ENCODE assay signal across 1 cellular context in the genomic region with DNA sequence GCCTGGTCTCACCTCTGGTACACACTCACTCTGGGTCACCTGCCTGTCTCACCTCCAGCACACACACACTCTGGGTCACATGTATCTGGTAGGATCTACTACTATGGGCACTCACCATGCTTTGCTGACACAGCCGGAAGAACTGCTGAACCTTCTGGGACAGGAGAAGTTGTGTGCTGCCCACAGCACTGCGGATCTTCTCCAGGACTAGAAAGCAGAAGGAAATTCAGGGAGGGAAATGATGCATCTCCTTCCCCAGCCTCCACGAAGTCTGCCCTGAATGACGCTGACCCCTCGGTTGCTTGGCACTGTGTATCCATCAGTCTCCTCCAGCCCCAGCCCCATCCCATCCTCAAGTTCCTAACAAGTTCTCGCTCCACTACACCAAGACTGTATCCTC.
TF ChIP-seq lines count a peak whose summit lies in the region.

No MANE protein-coding gene starts in this region.

TF ChIP-seq in HepG2, 621 proteins besides CTCF, POLR2A, EP300 and RAD21:
- TF ChIP-seq ZNF17 (CRISPR knock-in tag; IDR thresholded peaks at IDR 0.05) (no peak), ZNF619 (CRISPR knock-in tag; IDR thresholded peaks at IDR 0.05) (no peak), SYNCRIP (IDR thresholded peaks at IDR 0.05; ENCODE audit: insufficient read depth, low read depth, low read length) (no peak), ZNF878 (CRISPR knock-in tag; IDR thresholded peaks at IDR 0.05) (no peak), THAP11 (CRISPR knock-in tag; IDR thresholded peaks at IDR 0.05) (no peak), ZBTB8A (CRISPR knock-in tag; IDR thresholded peaks at IDR 0.05; ENCODE audit: borderline replicate concordance, low read depth) (no peak), POLR2AphosphoS2 (IDR thresholded peaks at IDR 0.05; ENCODE audit: low read depth, low read length) (no peak), ZKSCAN1 (IDR thresholded peaks at IDR 0.05; ENCODE audit: low read length) (no peak), ZNF879 (CRISPR knock-in tag; IDR thresholded peaks at IDR 0.05) (no peak)
